ENCODE assay signal across 22 cellular contexts in the genomic region with DNA sequence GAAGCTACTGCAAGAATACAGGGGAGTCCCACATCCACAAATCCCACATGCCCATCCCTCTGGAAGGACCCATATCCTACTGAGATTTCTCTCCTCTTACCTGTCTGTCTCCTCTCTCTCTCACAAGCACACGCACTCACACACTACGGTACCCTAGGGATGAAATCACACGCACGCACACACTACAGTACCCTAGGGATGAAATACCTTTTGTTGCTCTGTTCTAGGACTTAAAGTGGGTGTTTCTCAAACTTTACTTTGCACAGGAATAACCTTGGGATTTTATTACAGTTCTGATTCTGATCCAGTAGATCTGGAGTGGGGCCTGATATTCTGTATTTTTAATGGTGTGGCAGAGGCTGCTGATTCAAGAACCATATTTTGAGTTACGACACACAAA.
DNase-seq lines count a peak whose midpoint lies in the region; ATAC-seq and TF ChIP-seq lines count a peak whose summit lies in the region.
"Had no signal": no experiment of that assay in that cellular context is flagged by ENCODE, and none has a peak within 500 bp of the region (broad histone marks: within the 10 kb centered on the region; RNA-seq: fewer than 3 reads in every experiment).

No MANE protein-coding gene starts in this region.

- no peaks in the 10 kb centered on the region; the same call in 2 of the 3 replicates for H3K36me3 Mint-ChIP-seq in GM23338 (ENCODE audit: low read depth)
- H3K36me3 Mint-ChIP-seq in osteocyte (ENCODE audit: unreplicated experiment): peaks cover 3% of the 10 kb centered on the region
- H3K36me3 Mint-ChIP-seq: activated naive CD4-positive, alpha-beta T cell treated with anti-CD3 and anti-CD28 coated beads, Interleukin-2, amount 50 U/mL, for 24 hours had no signal

- TF ChIP-seq CTCF in GM23338 (conservative IDR thresholded peaks at IDR 0.05; ENCODE audit: low read depth in 2 of 2): no peak
- no peak for TF ChIP-seq CTCF in osteocyte (IDR thresholded peaks at IDR 0.05)

- no peaks in the 10 kb centered on the region for H3F3A ChIP-seq in GM23338 (replicated peaks; ENCODE audit: low read depth)

- ATAC-seq in GM23338: peak; percentile 5; the same call in 2 of the 3 replicates
- ATAC-seq in HG02973 (IDR thresholded peaks at IDR 0.05; ENCODE audit: unreplicated experiment): no peak
- ATAC-seq: HCT116 had no signal

- H3K27me3 ChIP-seq in GM23338 (ENCODE audit: insufficient read depth) (peaks cover 52% of the 10 kb centered on the region), iPS-18a (ENCODE audit: control insufficient read depth, insufficient read depth, low read length) (peaks cover 51% of the 10 kb centered on the region)
- H3K27me3 ChIP-seq: colonic mucosa had no signal

- H3K27me3 Mint-ChIP-seq in GM23338 (ENCODE audit: insufficient read depth, low read depth, poor library complexity) (peaks cover 30% of the 10 kb centered on the region), osteocyte (ENCODE audit: unreplicated experiment) (peaks cover 44% of the 10 kb centered on the region)

- H3K36me3 ChIP-seq in GM23338 (ENCODE audit: insufficient read depth): no peaks in the 10 kb centered on the region
- H3K36me3 ChIP-seq in iPS-18a (ENCODE audit: control insufficient read depth, low read depth, low read length): no peaks in the 10 kb centered on the region
- H3K36me3 ChIP-seq: colonic mucosa, prostate gland, sigmoid colon had no signal

- H3K4me3 Mint-ChIP-seq in GM23338: peak overlapping the region; percentile 70
- peak overlapping the region; percentile 67 for H3K4me3 Mint-ChIP-seq in osteocyte (ENCODE audit: unreplicated experiment)
- H3K4me3 Mint-ChIP-seq: activated CD4-positive, alpha-beta T cell treated with anti-CD3 and anti-CD28 coated beads for 36 hours; activated naive CD4-positive, alpha-beta T cell treated with anti-CD3 and anti-CD28 coated beads, Interleukin-2, amount 50 U/mL, for 24 hours had no signal

- no peak overlapping the region for H3K27ac ChIP-seq in GM23338 (ENCODE audit: low read depth)
- no peak overlapping the region for H3K27ac ChIP-seq in iPS-18a (ENCODE audit: low read length)
- H3K27ac ChIP-seq: colonic mucosa, prostate gland, sigmoid colon had no signal

- H3K4me1 Mint-ChIP-seq in GM23338: peaks cover 20% of the 10 kb centered on the region
- H3K4me1 Mint-ChIP-seq in osteocyte (ENCODE audit: unreplicated experiment): peaks cover 30% of the 10 kb centered on the region
- H3K4me1 Mint-ChIP-seq: activated naive CD4-positive, alpha-beta T cell treated with anti-CD3 and anti-CD28 coated beads, Interleukin-2, amount 50 U/mL, for 24 hours had no signal

- DNase-seq in GM23338 (ENCODE audit: low spot score): peak; percentile 4
- DNase-seq in cerebellar cortex (ENCODE audit: low spot score): peak; percentile 59
- DNase-seq in osteocyte (ENCODE audit: extremely low spot score, unreplicated experiment): no peak
- no peak for DNase-seq in NCI-H524 (lab: John Stamatoyannopoulos, UW)
- DNase-seq in NCI-H2081 treated with DMSO at 0.1 percent for 48 hours (lab: John Stamatoyannopoulos, UW): no peak
- no peak for DNase-seq in NCI-H1417 treated with DMSO at 0.1 percent for 48 hours (lab: John Stamatoyannopoulos, UW)
- DNase-seq: activated CD8-positive, alpha-beta memory T cell treated with anti-CD3 and anti-CD28 coated beads for 24 hours; amygdala; colonic mucosa; effector CD8-positive, alpha-beta T cell; Kasumi-1; mammary epithelial cell; NCI-H1436; sigmoid colon; stimulated activated CD4-positive, alpha-beta T cell treated with anti-CD3 and anti-CD28 coated beads, Interleukin-4, amount 100 ng/mL, for 24 hours; trophoblast cell had no signal

- H3K9me3 ChIP-seq in iPS-18a (ENCODE audit: control insufficient read depth, low read depth, low read length): no peaks in the 10 kb centered on the region
- H3K9me3 ChIP-seq: colonic mucosa, prostate gland, sigmoid colon had no signal

- H2AFZ ChIP-seq in GM23338: peak overlapping the region; percentile 98

- H3K4me3 ChIP-seq in GM23338: peak overlapping the region; percentile 68
- H3K4me3 ChIP-seq in iPS-18a (ENCODE audit: low read length): peak overlapping the region; percentile 64
- H3K4me3 ChIP-seq: colonic mucosa had no signal

- H3K27ac Mint-ChIP-seq in GM23338: no peak overlapping the region
- H3K27ac Mint-ChIP-seq in osteocyte (ENCODE audit: unreplicated experiment): no peak overlapping the region
- H3K27ac Mint-ChIP-seq: activated CD4-positive, alpha-beta T cell treated with anti-CD3 and anti-CD28 coated beads for 36 hours; activated naive CD4-positive, alpha-beta T cell treated with anti-CD3 and anti-CD28 coated beads, Interleukin-2, amount 50 U/mL, for 24 hours had no signal

- peaks cover 24% of the 10 kb centered on the region for H3K4me1 ChIP-seq in GM23338 (ENCODE audit: insufficient read depth)
- peaks cover 6% of the 10 kb centered on the region for H3K4me1 ChIP-seq in iPS-18a (ENCODE audit: control insufficient read depth, low read depth, low read length)
- H3K4me1 ChIP-seq: colonic mucosa, prostate gland had no signal

- H3K79me2 ChIP-seq in GM23338 (replicated peaks; ENCODE audit: insufficient read depth): no peaks in the 10 kb centered on the region

- H3K9me2 ChIP-seq in GM23338 (ENCODE audit: insufficient read depth): no peaks in the 10 kb centered on the region

- H3K4me2 ChIP-seq in GM23338: peak overlapping the region; percentile 93

- no peaks in the 10 kb centered on the region for H4K20me1 ChIP-seq in GM23338 (replicated peaks; ENCODE audit: insufficient read depth)

- no peak overlapping the region for H3K9ac ChIP-seq in iPS-18a (ENCODE audit: low read length)

- H3K9me3 Mint-ChIP-seq in GM23338: no peaks in the 10 kb centered on the region
- no peaks in the 10 kb centered on the region for H3K9me3 Mint-ChIP-seq in osteocyte (ENCODE audit: unreplicated experiment)

TF ChIP-seq in GM23338, 12 proteins besides CTCF, POLR2A, EP300 and RAD21:
- TF ChIP-seq ZNF114 (CRISPR knock-in tag; IDR thresholded peaks at IDR 0.05) (no peak), EZH2 (IDR thresholded peaks at IDR 0.05; ENCODE audit: low read depth, unreplicated experiment) (peak; percentile 3), ZNF331 (CRISPR knock-in tag; IDR thresholded peaks at IDR 0.05; ENCODE audit: low read depth) (no peak)
- TF ChIP-seq, protein P1, sequence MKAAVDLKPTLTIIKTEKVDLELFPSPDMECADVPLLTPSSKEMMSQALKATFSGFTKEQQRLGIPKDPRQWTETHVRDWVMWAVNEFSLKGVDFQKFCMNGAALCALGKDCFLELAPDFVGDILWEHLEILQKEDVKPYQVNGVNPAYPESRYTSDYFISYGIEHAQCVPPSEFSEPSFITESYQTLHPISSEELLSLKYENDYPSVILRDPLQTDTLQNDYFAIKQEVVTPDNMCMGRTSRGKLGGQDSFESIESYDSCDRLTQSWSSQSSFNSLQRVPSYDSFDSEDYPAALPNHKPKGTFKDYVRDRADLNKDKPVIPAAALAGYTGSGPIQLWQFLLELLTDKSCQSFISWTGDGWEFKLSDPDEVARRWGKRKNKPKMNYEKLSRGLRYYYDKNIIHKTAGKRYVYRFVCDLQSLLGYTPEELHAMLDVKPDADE (IDR thresholded peaks at IDR 0.05): no peak

Comparison
In these comparisons a context has a peak if more than half of its experiments do, and no peak if none do; other contexts are left out.
1. DNase-seq: peak in GM23338 (single experiment) and cerebellar cortex (single experiment); none in osteocyte (single experiment), NCI-H524 (0 of 2), NCI-H2081 treated with DMSO at 0.1 percent for 48 hours (single experiment) and NCI-H1417 treated with DMSO at 0.1 percent for 48 hours (single experiment).